Comparison of ENCODE assay signal across 11 cellular contexts in genomic region chr9:97527626-97528528, GRCh38. TPM values are rescaled to one million over a fixed set of nuclear protein-coding genes. Genes with fewer than 3 reads are reported as not detected.
DNase-seq lines count a peak whose midpoint lies in the region; ATAC-seq and TF ChIP-seq lines count a peak whose summit lies in the region.
"Had no signal": no experiment of that assay in that cellular context is flagged by ENCODE, and none has a peak within 500 bp of the region (broad histone marks: within the 10 kb centered on the region; RNA-seq: fewer than 3 reads in every experiment).

No MANE protein-coding gene starts in this region.

- peaks cover 14 to 22% of the 10 kb centered on the region in 2 donors for H3K27me3 Mint-ChIP-seq in effector memory CD8-positive, alpha-beta T cell

- H3F3A ChIP-seq in PC-9 (ENCODE audit: insufficient read depth, low read depth): peaks cover 32% of the 10 kb centered on the region

- DNase-seq in PC-9 (peak in 1 of 2 experiments; percentile 31), left lung (no peak), stomach (no peak), substantia nigra (lab: John Stamatoyannopoulos, UW) (no peak), DMS114 treated with DMSO at 0.1 percent for 48 hours (lab: John Stamatoyannopoulos, UW; ENCODE audit: unreplicated experiment) (no peak), hepatic stellate cell (ENCODE audit: low spot score) (no peak)
- no peak for DNase-seq in effector memory CD8-positive, alpha-beta T cell
- DNase-seq: kidney glomerular epithelial cell had no signal

- POLR2A ChIA-PET in PC-9 (lab: Charles Lee; ENCODE audit: unreplicated experiment): interaction anchor here (0.6 to 1.6 kb wide), 3 partner anchors 9 to 446 kb away, joined by 3 to 7 read pairs (median 6); no protein-coding TSS in a partner anchor

- no peak for TF ChIP-seq EP300 in stomach (IDR thresholded peaks at IDR 0.05)

- intact Hi-C loops in PC-9 (cut with micrococcal nuclease; ENCODE audit: unreplicated experiment) (loop anchor here (2.0 kb wide), 1 partner anchor 71 kb away; no protein-coding TSS in a partner anchor), left lung (cut with DNase I) (no loop called here), stomach (cut with DNase I; ENCODE audit: low total_unique reads) (no loop called here)

- H3K9me3 Mint-ChIP-seq in effector memory CD8-positive, alpha-beta T cell: no peaks in the 10 kb centered on the region
- H3K9me3 Mint-ChIP-seq: activated T-helper 2 cell treated with anti-CD3 and anti-CD28 coated beads, Interferon-gamma antibody, Interleukin-2, Interleukin-4, amounts not matched to agents 10 μg/mL and 5 μg/mL and 100 μg/mL, durations not matched to agents 14 hours and 24 hours and 36 hours had no signal

- WGBS in stomach, 5 donors: 76 to 83% (median 79%) methylated on average over 14 to 18 of the region's 18 CpGs

- TF ChIP-seq CTCF in PC-9 (conservative IDR thresholded peaks at IDR 0.05): no peak
- TF ChIP-seq CTCF in left lung (IDR thresholded peaks at IDR 0.05): no peak
- TF ChIP-seq CTCF in stomach (IDR thresholded peaks at IDR 0.05): no peak

- BruUV-seq in PC-9 (replicated peaks; lab: Mats Ljungman, UMichigan): no TSS peak

- H3K79me2 ChIP-seq in PC-9 (ENCODE audit: low read depth): no peaks in the 10 kb centered on the region

- TF ChIP-seq POLR2A in stomach (IDR thresholded peaks at IDR 0.05): no peak

- H3K4me1 Mint-ChIP-seq in effector memory CD8-positive, alpha-beta T cell (ENCODE audit: low read depth in 2 of 2): no peaks in the 10 kb centered on the region

- H3K4me2 ChIP-seq in PC-9: peak overlapping the region; percentile 50

- H3K27me3 ChIP-seq in PC-9 (ENCODE audit: insufficient read depth, low read depth) (no peaks in the 10 kb centered on the region), left lung (no peaks in the 10 kb centered on the region), stomach (no peaks in the 10 kb centered on the region)

- H3K36me3 ChIP-seq in PC-9 (ENCODE audit: low read depth) (no peaks in the 10 kb centered on the region), left lung (no peaks in the 10 kb centered on the region), stomach (peaks cover 0 to 31% (median 15%) of the 10 kb centered on the region in 4 donors)

- no peak overlapping the region for H3K4me3 ChIP-seq in PC-9
- no peak overlapping the region for H3K4me3 ChIP-seq in left lung
- no peak overlapping the region for H3K4me3 ChIP-seq in stomach

- H2AFZ ChIP-seq in PC-9: peak overlapping the region; percentile 45

- no peaks in the 10 kb centered on the region for H3K36me3 Mint-ChIP-seq in effector memory CD8-positive, alpha-beta T cell (ENCODE audit: insufficient read depth)

- no peaks in the 10 kb centered on the region for H4K20me1 ChIP-seq in PC-9 (ENCODE audit: insufficient read depth)

- H3K27ac ChIP-seq in PC-9: peak overlapping the region; percentile 85
- H3K27ac ChIP-seq in left lung: peak overlapping the region in 1 of 2 donors; percentile 23
- H3K27ac ChIP-seq in stomach: peak overlapping the region in 4 of 5 donors; percentile 27 to 88 (median 68)
- H3K27ac ChIP-seq in substantia nigra (ENCODE audit: low read depth, low read length, poor library complexity, severe bottlenecking): no peak overlapping the region

- H3K27ac Mint-ChIP-seq in effector memory CD8-positive, alpha-beta T cell: no peak overlapping the region
- H3K27ac Mint-ChIP-seq: activated T-helper 2 cell treated with anti-CD3 and anti-CD28 coated beads, Interferon-gamma antibody, Interleukin-2, Interleukin-4, amounts not matched to agents 10 μg/mL and 5 μg/mL and 100 μg/mL, durations not matched to agents 14 hours and 24 hours and 36 hours had no signal

- H3K4me1 ChIP-seq in PC-9 (replicated peaks; ENCODE audit: insufficient read depth) (peaks cover 61% of the 10 kb centered on the region), left lung (peaks cover 3 to 13% of the 10 kb centered on the region in 2 donors), stomach (peaks cover 0 to 50% (median 12%) of the 10 kb centered on the region in 4 donors)

- H3K9me2 ChIP-seq in PC-9 (ENCODE audit: insufficient read depth): no peaks in the 10 kb centered on the region

- ATAC-seq in HG02852 (IDR thresholded peaks at IDR 0.05; ENCODE audit: unreplicated experiment) (peak; percentile 29), left lung (peak; percentile 41)
- no peak for ATAC-seq in effector memory CD8-positive, alpha-beta T cell (replicated peaks)

- CTCF ChIA-PET in PC-9 (lab: Charles Lee): interaction anchor here (0.6 kb wide), 1 partner anchor 107 kb away, joined by 5 read pairs; no protein-coding TSS in a partner anchor

- no peak overlapping the region for H3K4me3 Mint-ChIP-seq in effector memory CD8-positive, alpha-beta T cell

- H3K9me3 ChIP-seq in PC-9 (ENCODE audit: insufficient read depth, low read depth) (no peaks in the 10 kb centered on the region), left lung (no peaks in the 10 kb centered on the region), stomach (no peaks in the 10 kb centered on the region)

RNA-seq across cellular contexts. Expression of gene TMOD1, which starts 26.4 kb away (rescaled TPM):
- 6.8 and 7.1 TPM in 2 replicates for total RNA-seq in PC-9 (2021)
- total RNA-seq in left lung: 1 to 10 TPM; 2.5 to 6.0 TPM
- 10 to 100 TPM in 2 of 5 donors, 1 to 10 TPM in 3; 4.6 to 34.8 (median 9.6) TPM for total RNA-seq in stomach
- 10 to 100 TPM in 2 of 3 donors, 1 to 10 TPM in 1; 4.9 to 13.0 (median 12.8) TPM for polyA plus RNA-seq in stomach
- total RNA-seq: osteocyte had no signal
